ENCODE assay signal across 8 cellular contexts in genomic region chr12:133080619-133081407, GRCh38. TPM values are rescaled to one million over a fixed set of nuclear protein-coding genes. Genes with fewer than 3 reads are reported as not detected.
DNase-seq lines count a peak whose midpoint lies in the region; ATAC-seq and TF ChIP-seq lines count a peak whose summit lies in the region.

Gene ZNF140 (plus strand): TSS chr12:133080923. CDS start chr12:133081321, 398 bp downstream.

- DNase-seq in COR-L47 (lab: John Stamatoyannopoulos, UW) (peak; percentile 99), HK-2 (ENCODE audit: unreplicated experiment) (peak; percentile 94), NOMO-1 treated with DMSO at 0.1 percent for 48 hours (lab: John Stamatoyannopoulos, UW; ENCODE audit: unreplicated experiment) (peak; percentile 94), epithelial cell of esophagus (ENCODE audit: low read depth) (peak; percentile 96)
- DNase-seq in activated CD8-positive, alpha-beta memory T cell treated with anti-CD3 and anti-CD28 coated beads, Interleukin-2, amount 50 U/mL, for 1 hour (ENCODE audit: extremely low read depth): peak; percentile 87
- peak; percentile 85 to 87 for DNase-seq in stimulated activated CD8-positive, alpha-beta memory T cell treated with anti-CD3 and anti-CD28 coated beads, Interleukin-4, amount 100 ng/mL, for 1 hour (ENCODE audit: low read depth in 2 of 2, low spot score in 1 of 2)

- ATAC-seq in GM19452 (IDR thresholded peaks at IDR 0.05; ENCODE audit: unreplicated experiment): peak; percentile 77

- no peaks in the 10 kb centered on the region for H3K27me3 ChIP-seq in mononuclear cell (ENCODE audit: insufficient read depth, low read length)

- H3K4me3 ChIP-seq in epithelial cell of esophagus (ENCODE audit: low read length) (peak within 1 kb of the TSS; percentile 88), mononuclear cell (ENCODE audit: low read length) (peak within 1 kb of the TSS; percentile 66)

- H3K9me3 ChIP-seq in mononuclear cell (ENCODE audit: low read depth, low read length): peaks cover 71% of the 10 kb centered on the region

- TF ChIP-seq CTCF in epithelial cell of esophagus (IDR thresholded peaks at IDR 0.05; ENCODE audit: insufficient read depth, low read depth, low read length, missing control alignments): peak; percentile 28

- peaks cover 16% of the 10 kb centered on the region for H3K4me1 ChIP-seq in mononuclear cell (ENCODE audit: insufficient read depth, low read length)

RNA-seq across cellular contexts. Expression of gene ZNF140, which starts in this region (rescaled TPM):
- 23.6 TPM for total RNA-seq in mononuclear cell

Comparison
In these comparisons a context has a peak if more than half of its experiments do, and no peak if none do; other contexts are left out.
1. Peak in every context shown above with its lines: DNase-seq, ATAC-seq and H3K4me3 ChIP-seq.